1 cellular context compared by ENCODE assay signal in genomic region chrX:54093159-54093558, GRCh38.
TF ChIP-seq lines count a peak whose summit lies in the region.

No MANE protein-coding gene starts in this region.

TF ChIP-seq in endothelial cell of umbilical vein, 7 proteins besides CTCF, POLR2A, EP300 and RAD21:
- no peak for TF ChIP-seq FOS (IDR thresholded peaks at IDR 0.05; ENCODE audit: borderline replicate concordance, insufficient read depth, low read length)
- no peak for TF ChIP-seq MAX (IDR thresholded peaks at IDR 0.05; ENCODE audit: insufficient read depth, insufficient read length)
- TF ChIP-seq POLR2AphosphoS5 (IDR thresholded peaks at IDR 0.05; ENCODE audit: insufficient read depth, low read depth, low read length), result no peak
